In genomic region chr12:3098436-3098835, GRCh38 we compare ENCODE assay signal across 20 cellular contexts. TPM values are rescaled to one million over a fixed set of nuclear protein-coding genes. Genes with fewer than 3 reads are reported as not detected.
DNase-seq lines count a peak whose midpoint lies in the region; ATAC-seq, FAIRE-seq and TF ChIP-seq lines count a peak whose summit lies in the region.
"Had no signal": no experiment of that assay in that cellular context is flagged by ENCODE, and none has a peak within 500 bp of the region (broad histone marks: within the 10 kb centered on the region; RNA-seq: fewer than 3 reads in every experiment).

No MANE protein-coding gene starts in this region.

- H3K27ac Mint-ChIP-seq in activated T-cell treated with anti-CD3 and anti-CD28 coated beads, Interleukin-2, amount 50 U/mL, for 24 hours, result no peak overlapping the region
- no peak overlapping the region for H3K27ac Mint-ChIP-seq in stimulated activated naive B cell treated with anti-CD40 and anti-IgM and Interleukin-4, amounts not matched to agents 10 μg/mL and 1 μg/mL and 100 μg/mL, for 72 hours
- H3K27ac Mint-ChIP-seq: CD8-positive, alpha-beta T cell; stimulated activated naive CD8-positive, alpha-beta T cell treated with anti-CD3 and anti-CD28 coated beads, Interleukin-15, Interleukin-2, amounts not matched to agents 100 ng/mL and 50 ng/mL, for 24 hours had no signal

- no peak overlapping the region for H3K4me3 Mint-ChIP-seq in activated T-cell treated with anti-CD3 and anti-CD28 coated beads, Interleukin-2, amount 50 U/mL, for 24 hours
- H3K4me3 Mint-ChIP-seq in stimulated activated naive B cell treated with anti-CD40 and anti-IgM and Interleukin-4, amounts not matched to agents 10 μg/mL and 1 μg/mL and 100 μg/mL, for 72 hours, result no peak overlapping the region
- H3K4me3 Mint-ChIP-seq: CD8-positive, alpha-beta T cell; stimulated activated naive CD8-positive, alpha-beta T cell treated with anti-CD3 and anti-CD28 coated beads, Interleukin-15, Interleukin-2, amounts not matched to agents 100 ng/mL and 50 ng/mL, for 24 hours had no signal

- H3K36me3 ChIP-seq in left ventricle myocardium inferior (no peaks in the 10 kb centered on the region), kidney (ENCODE audit: control insufficient read depth in 1 of 2, insufficient read depth in 2 of 2, low read length in 2 of 2) (peaks cover 0 to 4% of the 10 kb centered on the region in 2 donors), sigmoid colon (no peaks in the 10 kb centered on the region)
- H3K36me3 ChIP-seq: colonic mucosa, HAP-1, neutrophil had no signal

- no peak for TF ChIP-seq POLR2A in sigmoid colon (IDR thresholded peaks at IDR 0.05)

- intact Hi-C loops in left ventricle myocardium inferior (cut with micrococcal nuclease) (no loop called here), left cardiac atrium (cut with DNase I) (no loop called here), kidney (cut with DNase I) (no loop called here), sigmoid colon (cut with DNase I) (no loop called here)

- TF ChIP-seq EP300 in sigmoid colon (IDR thresholded peaks at IDR 0.05), result no peak

- H3K27me3 ChIP-seq in left ventricle myocardium inferior (ENCODE audit: low read depth) (no peaks in the 10 kb centered on the region), sigmoid colon (no peaks in the 10 kb centered on the region)
- H3K27me3 ChIP-seq: colonic mucosa had no signal

- H3K9ac ChIP-seq in kidney (ENCODE audit: low read length in 2 of 2), result peak overlapping the region in 1 of 2 donors; percentile 2

- 84 to 87% methylated on average over 5 of the region's 5 CpGs for WGBS in sigmoid colon, 2 donors

- H3K4me1 Mint-ChIP-seq in activated T-cell treated with anti-CD3 and anti-CD28 coated beads, Interleukin-2, amount 50 U/mL, for 24 hours (ENCODE audit: low read depth), result peaks cover 10% of the 10 kb centered on the region
- peaks cover 10 to 11% of the 10 kb centered on the region in 2 donors for H3K4me1 Mint-ChIP-seq in stimulated activated naive B cell treated with anti-CD40 and anti-IgM and Interleukin-4, amounts not matched to agents 10 μg/mL and 1 μg/mL and 100 μg/mL, for 72 hours

- H3K4me3 ChIP-seq in left ventricle myocardium inferior, result peak overlapping the region; percentile 42
- H3K4me3 ChIP-seq in kidney (ENCODE audit: low read length in 2 of 2), result peak overlapping the region in 1 of 2 donors; percentile 2
- H3K4me3 ChIP-seq in sigmoid colon, result no peak overlapping the region
- H3K4me3 ChIP-seq: colonic mucosa, HAP-1 had no signal

- H3K27ac ChIP-seq in left ventricle myocardium inferior (replicated peaks) (peak overlapping the region; percentile 87), kidney (ENCODE audit: low read depth in 2 of 2, low read length in 2 of 2) (peak overlapping the region; percentile 83 to 85), sigmoid colon (peak overlapping the region; percentile 49 to 62 (median 58))
- H3K27ac ChIP-seq: colonic mucosa, neutrophil had no signal

- peaks cover 11% of the 10 kb centered on the region for H3K9me3 Mint-ChIP-seq in activated T-cell treated with anti-CD3 and anti-CD28 coated beads, Interleukin-2, amount 50 U/mL, for 24 hours
- H3K9me3 Mint-ChIP-seq in stimulated activated naive B cell treated with anti-CD40 and anti-IgM and Interleukin-4, amounts not matched to agents 10 μg/mL and 1 μg/mL and 100 μg/mL, for 72 hours, result peaks cover 17 to 31% of the 10 kb centered on the region in 2 donors

- peaks cover 9% of the 10 kb centered on the region for H3K9me3 ChIP-seq in left ventricle myocardium inferior (replicated peaks)
- H3K9me3 ChIP-seq in kidney (ENCODE audit: control insufficient read depth in 1 of 2, low read length in 2 of 2), result no peaks in the 10 kb centered on the region
- H3K9me3 ChIP-seq in sigmoid colon, result no peaks in the 10 kb centered on the region
- H3K9me3 ChIP-seq: colonic mucosa, neutrophil had no signal

- DNase-seq in left ventricle myocardium inferior (no peak), left cardiac atrium (no peak), kidney (no peak), sigmoid colon (no peak), germinal center (ENCODE audit: low spot score) (no peak)
- no peak for DNase-seq in activated CD4-positive, alpha-beta T cell treated with anti-CD3 and anti-CD28 coated beads, Interleukin-2, amount 50 U/mL, for 4 hours
- no peak for DNase-seq in activated T-cell treated with anti-CD3 and anti-CD28 coated beads, Interleukin-2, amount 50 U/mL, for 24 hours
- DNase-seq in stimulated activated naive B cell treated with anti-CD40 and anti-IgM and Interleukin-4, amounts not matched to agents 10 μg/mL and 1 μg/mL and 100 μg/mL, for 72 hours, result no peak
- DNase-seq: activated naive CD4-positive, alpha-beta T cell treated with anti-CD3 and anti-CD28 coated beads, Interleukin-2, amount 50 U/mL, for 16 hours; activated T-cell treated with anti-CD3 and anti-CD28 coated beads, Interleukin-2, amount 50 U/mL, for 48 hours; CD8-positive, alpha-beta T cell; colonic mucosa; DND-41; foreskin fibroblast; NCI-H1417 treated with DMSO at 0.1 percent for 48 hours; NCI-H774; retina had no signal

- H3K4me1 ChIP-seq in left ventricle myocardium inferior, result peaks cover 78% of the 10 kb centered on the region
- H3K4me1 ChIP-seq in kidney (ENCODE audit: control insufficient read depth in 1 of 2, insufficient read depth in 1 of 2, low read depth in 1 of 2, low read length in 2 of 2), result peaks cover 35 to 49% of the 10 kb centered on the region in 2 donors
- peaks cover 0 to 28% (median 20%) of the 10 kb centered on the region in 4 donors for H3K4me1 ChIP-seq in sigmoid colon
- H3K4me1 ChIP-seq: colonic mucosa, HAP-1 had no signal

- H3K27me3 Mint-ChIP-seq in activated T-cell treated with anti-CD3 and anti-CD28 coated beads, Interleukin-2, amount 50 U/mL, for 24 hours, result peaks cover 7% of the 10 kb centered on the region
- peaks cover 17 to 24% of the 10 kb centered on the region in 2 donors for H3K27me3 Mint-ChIP-seq in stimulated activated naive B cell treated with anti-CD40 and anti-IgM and Interleukin-4, amounts not matched to agents 10 μg/mL and 1 μg/mL and 100 μg/mL, for 72 hours

- TF ChIP-seq CTCF in left ventricle myocardium inferior (IDR thresholded peaks at IDR 0.05; ENCODE audit: borderline replicate concordance), result no peak
- TF ChIP-seq CTCF in kidney (IDR thresholded peaks at IDR 0.05; ENCODE audit: borderline replicate concordance, extremely low read depth, insufficient read depth), result no peak
- no peak for TF ChIP-seq CTCF in sigmoid colon (IDR thresholded peaks at IDR 0.05)

- FAIRE-seq in kidney (lab: Jason Lieb, UNC), result no peak

- no peak for ATAC-seq in left cardiac atrium
- ATAC-seq in stimulated activated naive B cell treated with anti-CD40 and anti-IgM and Interleukin-4, amounts not matched to agents 10 μg/mL and 1 μg/mL and 100 μg/mL, for 72 hours (replicated peaks), result no peak
- ATAC-seq: CD8-positive, alpha-beta T cell had no signal

- H3K36me3 Mint-ChIP-seq in activated T-cell treated with anti-CD3 and anti-CD28 coated beads, Interleukin-2, amount 50 U/mL, for 24 hours (ENCODE audit: low read depth), result no peaks in the 10 kb centered on the region
- H3K36me3 Mint-ChIP-seq in stimulated activated naive B cell treated with anti-CD40 and anti-IgM and Interleukin-4, amounts not matched to agents 10 μg/mL and 1 μg/mL and 100 μg/mL, for 72 hours, result peaks cover 6 to 25% of the 10 kb centered on the region in 2 donors
- H3K36me3 Mint-ChIP-seq: CD8-positive, alpha-beta T cell had no signal

RNA-seq across cellular contexts. Expression of gene TSPAN9, which starts 21.3 kb away (rescaled TPM):
- total RNA-seq in left ventricle myocardium inferior, result 305 TPM
- total RNA-seq in left cardiac atrium, result 100 to 1,000 TPM; 125 to 201 TPM
- total RNA-seq in kidney, result 81.6 TPM
- 62.4 TPM for polyA plus RNA-seq in kidney (ENCODE audit: insufficient read depth, low read depth, low replicate concordance)
- 10 to 100 TPM; 18.2 to 28.0 (median 21.4) TPM for total RNA-seq in sigmoid colon
- 10 to 100 TPM in 1 of 3 donors, 1 to 10 TPM in 1, under 1 TPM in 1; 0.92 to 14.5 (median 2.4) TPM for polyA plus RNA-seq in sigmoid colon
